Comparison of ENCODE assay signal across 8 cellular contexts in genomic region chr17:55577687-55578086, GRCh38.
DNase-seq lines count a peak whose midpoint lies in the region; ATAC-seq and TF ChIP-seq lines count a peak whose summit lies in the region.

No MANE protein-coding gene starts in this region.

- peak; percentile 30 for ATAC-seq in HG02623 (IDR thresholded peaks at IDR 0.05; ENCODE audit: unreplicated experiment)
- ATAC-seq in lung (ENCODE audit: insufficient read depth, low FRiP score): no peak
- no peak for ATAC-seq in GM21576 (IDR thresholded peaks at IDR 0.05; ENCODE audit: unreplicated experiment)
- ATAC-seq in HG03457 (IDR thresholded peaks at IDR 0.05; ENCODE audit: unreplicated experiment): no peak

- peak overlapping the region; percentile 97 for H2AFZ ChIP-seq in ACC112 (ENCODE audit: low read length, unreplicated experiment)

- no peaks in the 10 kb centered on the region for H3K27me3 ChIP-seq in ACC112 (ENCODE audit: insufficient read depth, low read length)
- no peaks in the 10 kb centered on the region for H3K27me3 ChIP-seq in lung (ENCODE audit: control insufficient read depth, insufficient read depth)

- H3K79me2 ChIP-seq in ACC112 (ENCODE audit: control insufficient read depth, insufficient read depth, low read length, unreplicated experiment): no peaks in the 10 kb centered on the region

- H3K36me3 ChIP-seq in ACC112 (ENCODE audit: insufficient read depth, low read length) (no peaks in the 10 kb centered on the region), lung (ENCODE audit: control insufficient read depth in 2 of 2, insufficient read depth in 2 of 2, low read length in 2 of 2) (no peaks in the 10 kb centered on the region)

- H3K4me3 ChIP-seq in ACC112 (ENCODE audit: low read depth, low read length) (peak overlapping the region; percentile 81), lung (peak overlapping the region; percentile 8)

- WGBS in lung, 2 donors: 53 to 59% methylated on average over 14 of the region's 14 CpGs

- H3K9me3 ChIP-seq in lung (ENCODE audit: control insufficient read depth in 2 of 2, insufficient read depth in 1 of 2, low read length in 1 of 2): no peaks in the 10 kb centered on the region

- H3K27ac ChIP-seq in ACC112 (ENCODE audit: low read depth, low read length): peak overlapping the region; percentile 86
- H3K27ac ChIP-seq in lung (ENCODE audit: low read depth in 1 of 2, low read length in 1 of 2): peak overlapping the region in 1 of 2 donors; percentile 74

- H3K4me1 ChIP-seq in ACC112 (ENCODE audit: control insufficient read depth, insufficient read depth, low read length, unreplicated experiment): peaks cover 25% of the 10 kb centered on the region
- peaks cover 0 to 7% of the 10 kb centered on the region in 2 donors for H3K4me1 ChIP-seq in lung (ENCODE audit: control insufficient read depth in 2 of 2, insufficient read depth in 2 of 2, low read length in 2 of 2)

- no peak for TF ChIP-seq CTCF in lung (IDR thresholded peaks at IDR 0.05; ENCODE audit: control extremely low read depth, extremely low read depth)

- DNase-seq in activated T-cell treated with anti-CD3 and anti-CD28 coated beads, Interleukin-2, amount 50 U/mL, for 48 hours: peak; percentile 43 to 49
- DNase-seq in lung (ENCODE audit: low spot score) (no peak), NCI-H524 treated with DMSO at 0.1 percent for 48 hours (lab: John Stamatoyannopoulos, UW) (no peak), NCI-H345 treated with DMSO at 0.1 percent for 48 hours (lab: John Stamatoyannopoulos, UW; ENCODE audit: unreplicated experiment) (no peak)

Comparison
In these comparisons a context has a peak if more than half of its experiments do, and no peak if none do; other contexts are left out.
1. DNase-seq: peak in activated T-cell treated with anti-CD3 and anti-CD28 coated beads, Interleukin-2, amount 50 U/mL, for 48 hours (2 of 2); none in lung (single experiment), NCI-H524 treated with DMSO at 0.1 percent for 48 hours (single experiment) and NCI-H345 treated with DMSO at 0.1 percent for 48 hours (single experiment).